In genomic region chr2:74584088-74584645, GRCh38 we compare ENCODE assay signal across 12 cellular contexts. TPM values are rescaled to one million over a fixed set of nuclear protein-coding genes. Genes with fewer than 3 reads are reported as not detected.
DNase-seq lines count a peak whose midpoint lies in the region; ATAC-seq, FAIRE-seq and TF ChIP-seq lines count a peak whose summit lies in the region.
"Had no signal": no experiment of that assay in that cellular context is flagged by ENCODE, and none has a peak within 500 bp of the region (broad histone marks: within the 10 kb centered on the region; RNA-seq: fewer than 3 reads in every experiment).

No MANE protein-coding gene starts in this region.

- peak; percentile 61 for ATAC-seq in GM18499 (IDR thresholded peaks at IDR 0.05; ENCODE audit: insufficient read depth, unreplicated experiment)
- ATAC-seq in HG02852 (IDR thresholded peaks at IDR 0.05; ENCODE audit: unreplicated experiment) = peak; percentile 62
- no peak for ATAC-seq in HG02840 (IDR thresholded peaks at IDR 0.05; ENCODE audit: low FRiP score, unreplicated experiment)
- ATAC-seq in HG03354 (IDR thresholded peaks at IDR 0.05; ENCODE audit: poor library complexity, severe bottlenecking, unreplicated experiment) = no peak

- FAIRE-seq in D721Med (lab: Jason Lieb, UNC) = no peak
- FAIRE-seq: islet of Langerhans had no signal

- DNase-seq in A172 (ENCODE audit: low spot score) = peak; percentile 44
- peak; percentile 62 for DNase-seq in astrocyte of the hippocampus (ENCODE audit: low read depth, low spot score)
- no peak for DNase-seq in NCI-H187 treated with DMSO at 0.1 percent for 48 hours (lab: John Stamatoyannopoulos, UW)
- DNase-seq in D721Med (ENCODE audit: insufficient read length, low spot score) = no peak
- DNase-seq: activated CD8-positive, alpha-beta memory T cell treated with anti-CD3 and anti-CD28 coated beads for 24 hours; KG1 had no signal

- TF ChIP-seq CTCF in D721Med (IDR thresholded peaks at IDR 0.05; ENCODE audit: insufficient read depth, missing control alignments) = no peak

RNA-seq across cellular contexts. Expression of gene DOK1, which starts 29.6 kb away (rescaled TPM):
- total RNA-seq in A172 (2014; rRNA removed; shearing (Covaris generic)) = 17.3 and 24.8 TPM in 2 replicates

RNA-seq across cellular contexts. Expression of gene LOXL3, which starts 30.4 kb away (rescaled TPM):
- 3.2 TPM in 2 replicates for total RNA-seq in A172 (2014; rRNA removed; shearing (Covaris generic))

RNA-seq across cellular contexts. Expression of gene HTRA2, which starts 54.4 kb away (rescaled TPM):
- 58.0 and 70.3 TPM in 2 replicates for total RNA-seq in A172 (2014; rRNA removed; shearing (Covaris generic))

RNA-seq across cellular contexts. Expression of gene AUP1, which starts 54.7 kb away (rescaled TPM):
- total RNA-seq in A172 (2014; rRNA removed; shearing (Covaris generic)) = 150 and 194 TPM in 2 replicates

RNA-seq across cellular contexts. Expression of gene DQX1, which starts 58.1 kb away (rescaled TPM):
- total RNA-seq in A172 (2014; rRNA removed; shearing (Covaris generic)) = 0.17 TPM in 1 of 2 replicates, not detected in the other
- total RNA-seq: dermis microvascular lymphatic vessel endothelial cell had no signal

Comparison
In these comparisons a context has a peak if more than half of its experiments do, and no peak if none do; other contexts are left out.
1. DNase-seq: peak in A172 (single experiment) and astrocyte of the hippocampus (single experiment); none in NCI-H187 treated with DMSO at 0.1 percent for 48 hours (single experiment) and D721Med (single experiment).
2. ATAC-seq: peak in GM18499 (single experiment) and HG02852 (single experiment); none in HG02840 (single experiment) and HG03354 (single experiment).